Comparison of ENCODE assay signal across 25 cellular contexts in the genomic region with DNA sequence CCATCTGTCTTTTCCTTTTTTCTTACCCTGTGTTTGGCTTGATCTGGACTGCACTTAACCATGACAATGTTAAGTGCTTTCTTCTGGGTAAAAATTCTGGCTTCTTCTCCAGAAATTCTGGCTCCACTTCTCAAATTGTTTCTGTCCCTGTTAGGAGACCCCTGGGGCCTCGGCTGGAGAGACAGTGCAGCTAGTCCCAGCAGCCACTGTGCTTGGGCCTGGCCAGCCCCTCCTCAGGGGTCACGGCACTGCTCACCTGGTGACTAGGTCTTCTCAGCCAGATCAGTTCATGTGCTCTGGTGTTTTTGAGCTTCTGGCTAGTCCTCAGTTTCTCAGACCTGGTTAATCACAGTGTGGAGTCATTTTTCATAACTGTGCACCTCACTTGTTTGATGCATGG.
"Had no signal": no experiment of that assay in that cellular context is flagged by ENCODE, and none has a peak within 500 bp of the region (broad histone marks: within the 10 kb centered on the region; RNA-seq: fewer than 3 reads in every experiment).

No MANE protein-coding gene starts in this region.

- H3K9me3 Mint-ChIP-seq: activated CD4-positive, alpha-beta memory T cell treated with anti-CD3 and anti-CD28 coated beads, Interleukin-2, amount 10 ng/mL, durations not matched to agents 7 days and 5 days; activated CD4-positive, alpha-beta T cell treated with anti-CD3 and anti-CD28 coated beads, Interleukin-2, amount 10 ng/mL, durations not matched to agents 24 days and 14 days; activated T-cell treated with anti-CD3 and anti-CD28 coated beads, Interleukin-2, amount 50 U/mL, for 24 hours; activated T-helper 17 cell treated with anti-CD3 and anti-CD28 coated beads, Interleukin-2, amount 50 U/mL, for 72 hours; naive B cell had no signal

- ATAC-seq: activated CD4-positive, CD25-positive, alpha-beta regulatory T cell treated with anti-CD3 and anti-CD28 coated beads, Interleukin-2, amount 50 U/mL, for 24 hours; activated T-helper 17 cell treated with anti-CD3 and anti-CD28 coated beads, Interleukin-2, amount 50 U/mL, for 72 hours; gastrocnemius medialis; mucosa of descending colon; right lobe of liver had no signal

- H3K27ac ChIP-seq: adrenal gland, ascending aorta, brain microvascular endothelial cell, esophagus squamous epithelium, gastrocnemius medialis, right lobe of liver, thoracic aorta, upper lobe of left lung had no signal

- H3K27ac Mint-ChIP-seq: activated CD4-positive, alpha-beta memory T cell treated with anti-CD3 and anti-CD28 coated beads, Interleukin-2, amount 10 ng/mL, durations not matched to agents 7 days and 5 days; activated CD4-positive, alpha-beta T cell treated with anti-CD3 and anti-CD28 coated beads, Interleukin-2, amount 10 ng/mL, durations not matched to agents 24 days and 14 days; activated naive CD8-positive, alpha-beta T cell; activated T-cell treated with anti-CD3 and anti-CD28 coated beads, Interleukin-2, amount 50 U/mL, for 24 hours; activated T-helper 17 cell treated with anti-CD3 and anti-CD28 coated beads, Interleukin-2, amount 50 U/mL, for 72 hours had no signal

- H3K36me3 ChIP-seq: adrenal gland, gastrocnemius medialis, right lobe of liver had no signal

- H3K4me3 Mint-ChIP-seq: activated CD4-positive, alpha-beta memory T cell treated with anti-CD3 and anti-CD28 coated beads, Interleukin-2, amount 10 ng/mL, durations not matched to agents 7 days and 5 days; activated CD4-positive, alpha-beta T cell treated with anti-CD3 and anti-CD28 coated beads, Interleukin-2, amount 10 ng/mL, durations not matched to agents 24 days and 14 days; activated naive CD8-positive, alpha-beta T cell; activated T-cell treated with anti-CD3 and anti-CD28 coated beads, Interleukin-2, amount 50 U/mL, for 24 hours; activated T-helper 17 cell treated with anti-CD3 and anti-CD28 coated beads, Interleukin-2, amount 50 U/mL, for 72 hours; naive B cell had no signal

- H3K9me3 ChIP-seq: adrenal gland, ascending aorta, esophagus squamous epithelium, gastrocnemius medialis, mucosa of descending colon, right lobe of liver, thoracic aorta, upper lobe of left lung had no signal

- DNase-seq: activated CD4-positive, alpha-beta memory T cell treated with anti-CD3 and anti-CD28 coated beads, Interleukin-2, amount 10 ng/mL, durations not matched to agents 7 days and 5 days; activated CD4-positive, alpha-beta T cell treated with anti-CD3 and anti-CD28 coated beads, Interleukin-2, amount 10 ng/mL, durations not matched to agents 24 days and 14 days; brain microvascular endothelial cell; caudate nucleus; dermis blood vessel endothelial cell; effector memory CD4-positive, alpha-beta T cell; esophagus squamous epithelium; gastrocnemius medialis; hippocampal formation; mesendoderm; mucosa of descending colon; naive B cell; nucleus accumbens; stimulated activated CD4-positive, alpha-beta T cell treated with anti-CD3 and anti-CD28 coated beads, Interleukin-2, amount 100 ng/mL, for 48 hours; stimulated activated naive CD4-positive, alpha-beta T cell; SW 1271 had no signal

- H3K27me3 ChIP-seq: adrenal gland, ascending aorta, brain microvascular endothelial cell, esophagus squamous epithelium, gastrocnemius medialis, right lobe of liver, upper lobe of left lung had no signal

- H3K4me3 ChIP-seq: adrenal gland, ascending aorta, esophagus squamous epithelium, gastrocnemius medialis, mucosa of descending colon, right lobe of liver, thoracic aorta, upper lobe of left lung had no signal

- H3K27me3 Mint-ChIP-seq: activated CD4-positive, alpha-beta memory T cell treated with anti-CD3 and anti-CD28 coated beads, Interleukin-2, amount 10 ng/mL, durations not matched to agents 7 days and 5 days; activated CD4-positive, alpha-beta T cell treated with anti-CD3 and anti-CD28 coated beads, Interleukin-2, amount 10 ng/mL, durations not matched to agents 24 days and 14 days; activated naive CD8-positive, alpha-beta T cell; activated T-cell treated with anti-CD3 and anti-CD28 coated beads, Interleukin-2, amount 50 U/mL, for 24 hours; activated T-helper 17 cell treated with anti-CD3 and anti-CD28 coated beads, Interleukin-2, amount 50 U/mL, for 72 hours; naive B cell had no signal
